Comparison of ENCODE assay signal across 12 cellular contexts in genomic region chr11:67631427-67631826, GRCh38. TPM values are rescaled to one million over a fixed set of nuclear protein-coding genes. Genes with fewer than 3 reads are reported as not detected.
DNase-seq lines count a peak whose midpoint lies in the region; ATAC-seq and TF ChIP-seq lines count a peak whose summit lies in the region.
"Had no signal": no experiment of that assay in that cellular context is flagged by ENCODE, and none has a peak within 500 bp of the region (broad histone marks: within the 10 kb centered on the region; RNA-seq: fewer than 3 reads in every experiment).

No MANE protein-coding gene starts in this region.

- intact Hi-C loops in tibial artery (cut with DNase I; ENCODE audit: low total_unique reads), result no loop called here

- peak overlapping the region; percentile 97 for H3K56ac ChIP-seq in mesendoderm (ENCODE audit: low read length)

- H3K23ac ChIP-seq in mesendoderm (ENCODE audit: low read length), result no peak overlapping the region

- no peak for DNase-seq in activated T-cell treated with anti-CD3 and anti-CD28 coated beads, Interleukin-2, amount 50 U/mL, for 4 hours
- DNase-seq in activated T-cell treated with anti-CD3 and anti-CD28 coated beads, Interleukin-2, amount 50 U/mL, for 72 hours, result no peak
- DNase-seq in mesendoderm, result no peak
- no peak for DNase-seq in tibial artery
- DNase-seq in anterior cingulate cortex (lab: John Stamatoyannopoulos, UW), result no peak
- DNase-seq in middle frontal gyrus (ENCODE audit: extremely low spot score, low spot score), result no peak
- DNase-seq in COLO829 (ENCODE audit: low spot score), result no peak
- DNase-seq: SHP77 treated with DMSO at 0.1 percent for 48 hours had no signal

- no peak overlapping the region for H3K4ac ChIP-seq in mesendoderm (ENCODE audit: low read depth, low read length)

- H3K18ac ChIP-seq in mesendoderm (ENCODE audit: low read length), result no peak overlapping the region

- H3K36me3 ChIP-seq in mesendoderm (ENCODE audit: control insufficient read depth, insufficient read depth, low read length), result no peaks in the 10 kb centered on the region
- H3K36me3 ChIP-seq in tibial artery, result no peaks in the 10 kb centered on the region

- no peak overlapping the region for H3K4me3 ChIP-seq in mesendoderm (ENCODE audit: low read length)
- no peak overlapping the region for H3K4me3 ChIP-seq in tibial artery

- H3K79me1 ChIP-seq in mesendoderm (ENCODE audit: low read length), result no peaks in the 10 kb centered on the region

- peak overlapping the region; percentile 92 for H3K9ac ChIP-seq in mesendoderm (ENCODE audit: low read length)

- WGBS in mesendoderm (ENCODE audit: extremely low coverage, insufficient coverage, low lambda C conversion rate), result no CpG with 5 or more reads among the region's 7 CpGs

- H3K27ac ChIP-seq in mesendoderm (ENCODE audit: low read depth, low read length) (no peak overlapping the region), tibial artery (peak overlapping the region; percentile 92 to 93)

- TF ChIP-seq CTCF in tibial artery (IDR thresholded peaks at IDR 0.05), result no peak

- no peak overlapping the region for H4K8ac ChIP-seq in mesendoderm (ENCODE audit: low read depth, low read length)

- no peaks in the 10 kb centered on the region for H3K79me2 ChIP-seq in mesendoderm (ENCODE audit: control insufficient read depth, insufficient read depth, low read length)

- no peaks in the 10 kb centered on the region for H3K27me3 ChIP-seq in mesendoderm (ENCODE audit: insufficient read depth, low read length, poor library complexity)
- H3K27me3 ChIP-seq in tibial artery, result peaks cover 0 to 12% of the 10 kb centered on the region in 2 donors

- peaks cover 6% of the 10 kb centered on the region for H3K4me1 Mint-ChIP-seq in activated T-cell treated with anti-CD3 and anti-CD28 coated beads, Interleukin-2, amount 50 U/mL, for 4 hours (ENCODE audit: low read depth)
- H3K4me1 Mint-ChIP-seq in activated T-cell treated with anti-CD3 and anti-CD28 coated beads, Interleukin-2, amount 50 U/mL, for 72 hours (ENCODE audit: low read depth), result peaks cover 12% of the 10 kb centered on the region
- H3K4me1 Mint-ChIP-seq in activated T-helper 17 cell treated with anti-CD3 and anti-CD28 coated beads, Interleukin-2, amount 50 U/mL, for 72 hours, result no peaks in the 10 kb centered on the region

- H3K4me1 ChIP-seq in mesendoderm (ENCODE audit: control insufficient read depth, low read depth, low read length) (peaks cover 5% of the 10 kb centered on the region), tibial artery (peaks cover 6 to 29% (median 15%) of the 10 kb centered on the region in 4 donors)

- no peak overlapping the region for H2BK120ac ChIP-seq in mesendoderm (ENCODE audit: low read depth, low read length)

- no peaks in the 10 kb centered on the region for H3K9me3 Mint-ChIP-seq in activated T-cell treated with anti-CD3 and anti-CD28 coated beads, Interleukin-2, amount 50 U/mL, for 4 hours
- no peaks in the 10 kb centered on the region for H3K9me3 Mint-ChIP-seq in activated T-cell treated with anti-CD3 and anti-CD28 coated beads, Interleukin-2, amount 50 U/mL, for 72 hours
- H3K9me3 Mint-ChIP-seq in activated T-helper 17 cell treated with anti-CD3 and anti-CD28 coated beads, Interleukin-2, amount 50 U/mL, for 72 hours, result no peaks in the 10 kb centered on the region

- no peak overlapping the region for H2BK15ac ChIP-seq in mesendoderm (replicated peaks; ENCODE audit: low read depth)

- no peak for ATAC-seq in activated T-cell treated with anti-CD3 and anti-CD28 coated beads, Interleukin-2, amount 50 U/mL, for 4 hours
- no peak for ATAC-seq in activated T-cell treated with anti-CD3 and anti-CD28 coated beads, Interleukin-2, amount 50 U/mL, for 72 hours (replicated peaks in 1 of 2)
- ATAC-seq in activated T-helper 17 cell treated with anti-CD3 and anti-CD28 coated beads, Interleukin-2, amount 50 U/mL, for 72 hours (replicated peaks), result no peak

- no peaks in the 10 kb centered on the region for H3K27me3 Mint-ChIP-seq in activated T-cell treated with anti-CD3 and anti-CD28 coated beads, Interleukin-2, amount 50 U/mL, for 4 hours (ENCODE audit: low read depth)
- H3K27me3 Mint-ChIP-seq in activated T-cell treated with anti-CD3 and anti-CD28 coated beads, Interleukin-2, amount 50 U/mL, for 72 hours (ENCODE audit: low read depth), result no peaks in the 10 kb centered on the region
- H3K27me3 Mint-ChIP-seq in activated T-helper 17 cell treated with anti-CD3 and anti-CD28 coated beads, Interleukin-2, amount 50 U/mL, for 72 hours, result no peaks in the 10 kb centered on the region

- H4K5ac ChIP-seq in mesendoderm (ENCODE audit: low read length), result no peak overlapping the region

- no peak overlapping the region for H2AK5ac ChIP-seq in mesendoderm (ENCODE audit: low read length)

- H3K36me3 Mint-ChIP-seq in activated T-cell treated with anti-CD3 and anti-CD28 coated beads, Interleukin-2, amount 50 U/mL, for 4 hours (ENCODE audit: insufficient read depth), result no peaks in the 10 kb centered on the region
- H3K36me3 Mint-ChIP-seq in activated T-cell treated with anti-CD3 and anti-CD28 coated beads, Interleukin-2, amount 50 U/mL, for 72 hours (ENCODE audit: insufficient read depth in 2 of 2), result no peaks in the 10 kb centered on the region
- no peaks in the 10 kb centered on the region for H3K36me3 Mint-ChIP-seq in activated T-helper 17 cell treated with anti-CD3 and anti-CD28 coated beads, Interleukin-2, amount 50 U/mL, for 72 hours (ENCODE audit: low read depth)

- peak overlapping the region; percentile 93 for H3K4me2 ChIP-seq in mesendoderm (ENCODE audit: low read length)

- H2BK5ac ChIP-seq in mesendoderm (ENCODE audit: low read length), result no peak overlapping the region

- H3K9me3 ChIP-seq in tibial artery, result no peaks in the 10 kb centered on the region

- H3K27ac Mint-ChIP-seq in activated T-cell treated with anti-CD3 and anti-CD28 coated beads, Interleukin-2, amount 50 U/mL, for 72 hours, result no peak overlapping the region
- no peak overlapping the region for H3K27ac Mint-ChIP-seq in activated T-helper 17 cell treated with anti-CD3 and anti-CD28 coated beads, Interleukin-2, amount 50 U/mL, for 72 hours

- H3K4me3 Mint-ChIP-seq in activated T-cell treated with anti-CD3 and anti-CD28 coated beads, Interleukin-2, amount 50 U/mL, for 4 hours, result peak overlapping the region; percentile 86
- H3K4me3 Mint-ChIP-seq in activated T-cell treated with anti-CD3 and anti-CD28 coated beads, Interleukin-2, amount 50 U/mL, for 72 hours, result peak overlapping the region in 1 of 2 donors; percentile 88
- H3K4me3 Mint-ChIP-seq in activated T-helper 17 cell treated with anti-CD3 and anti-CD28 coated beads, Interleukin-2, amount 50 U/mL, for 72 hours, result peak overlapping the region; percentile 84

RNA-seq across cellular contexts. Expression of gene NUDT8, which starts 1.7 kb away (rescaled TPM):
- total RNA-seq in activated T-cell treated with anti-CD3 and anti-CD28 coated beads, Interleukin-2, amount 50 U/mL, for 4 hours, result 10 to 100 TPM; 10.2 to 14.4 (median 12.6) TPM
- 10 to 100 TPM; 19.6 to 24.6 TPM for total RNA-seq in activated T-cell treated with anti-CD3 and anti-CD28 coated beads, Interleukin-2, amount 50 U/mL, for 72 hours
- total RNA-seq in activated T-helper 17 cell treated with anti-CD3 and anti-CD28 coated beads, Interleukin-2, amount 50 U/mL, for 72 hours, result 10 to 100 TPM; 12.0 to 23.1 TPM
- polyA plus RNA-seq in mesendoderm (2013, experiment 1 of 2), result 4.2 TPM
- 3.9 TPM for polyA plus RNA-seq in mesendoderm (2013, experiment 2 of 2)

RNA-seq across cellular contexts. Expression of gene TBX10, which starts 8.1 kb away (rescaled TPM):
- total RNA-seq in activated T-cell treated with anti-CD3 and anti-CD28 coated beads, Interleukin-2, amount 50 U/mL, for 4 hours, result not detected
- not detected for total RNA-seq in activated T-cell treated with anti-CD3 and anti-CD28 coated beads, Interleukin-2, amount 50 U/mL, for 72 hours
- not detected for total RNA-seq in activated T-helper 17 cell treated with anti-CD3 and anti-CD28 coated beads, Interleukin-2, amount 50 U/mL, for 72 hours
- 0.04 TPM for polyA plus RNA-seq in mesendoderm (2013, experiment 1 of 2)
- 0.03 TPM for polyA plus RNA-seq in mesendoderm (2013, experiment 2 of 2)
- total RNA-seq: activated CD8-positive, alpha-beta memory T cell treated with anti-CD3 and anti-CD28 coated beads for 36 hours; fibroblast of villous mesenchyme; ureter had no signal

RNA-seq across cellular contexts. Expression of gene ACY3, which starts 19.1 kb away (rescaled TPM):
- total RNA-seq in activated T-cell treated with anti-CD3 and anti-CD28 coated beads, Interleukin-2, amount 50 U/mL, for 4 hours, result under 1 TPM in 1 of 3 donors, not detected in 2; 0.37 TPM
- under 1 TPM; 0.30 to 0.31 TPM for total RNA-seq in activated T-cell treated with anti-CD3 and anti-CD28 coated beads, Interleukin-2, amount 50 U/mL, for 72 hours
- total RNA-seq in activated T-helper 17 cell treated with anti-CD3 and anti-CD28 coated beads, Interleukin-2, amount 50 U/mL, for 72 hours, result under 1 TPM in 1 of 2 donors, not detected in 1; 0.80 TPM
- 0.08 TPM for polyA plus RNA-seq in mesendoderm (2013, experiment 1 of 2)
- 0.13 TPM for polyA plus RNA-seq in mesendoderm (2013, experiment 2 of 2)
- total RNA-seq: fibroblast of villous mesenchyme had no signal

RNA-seq across cellular contexts. Expression of gene NDUFV1, which starts 24.7 kb away (rescaled TPM):
- total RNA-seq in activated T-cell treated with anti-CD3 and anti-CD28 coated beads, Interleukin-2, amount 50 U/mL, for 4 hours, result 100 to 1,000 TPM; 338 to 353 (median 350) TPM
- total RNA-seq in activated T-cell treated with anti-CD3 and anti-CD28 coated beads, Interleukin-2, amount 50 U/mL, for 72 hours, result 100 to 1,000 TPM; 220 to 244 TPM
- total RNA-seq in activated T-helper 17 cell treated with anti-CD3 and anti-CD28 coated beads, Interleukin-2, amount 50 U/mL, for 72 hours, result 100 to 1,000 TPM; 160 to 238 TPM
- polyA plus RNA-seq in mesendoderm (2013, experiment 1 of 2), result 58.8 TPM
- polyA plus RNA-seq in mesendoderm (2013, experiment 2 of 2), result 56.6 TPM

RNA-seq across cellular contexts. Expression of gene ALDH3B2, which starts 43.0 kb away (rescaled TPM):
- not detected for total RNA-seq in activated T-cell treated with anti-CD3 and anti-CD28 coated beads, Interleukin-2, amount 50 U/mL, for 4 hours
- not detected for total RNA-seq in activated T-cell treated with anti-CD3 and anti-CD28 coated beads, Interleukin-2, amount 50 U/mL, for 72 hours
- total RNA-seq in activated T-helper 17 cell treated with anti-CD3 and anti-CD28 coated beads, Interleukin-2, amount 50 U/mL, for 72 hours, result not detected
- 0.11 TPM for polyA plus RNA-seq in mesendoderm (2013, experiment 1 of 2)
- 0.15 TPM for polyA plus RNA-seq in mesendoderm (2013, experiment 2 of 2)
- total RNA-seq: activated CD8-positive, alpha-beta memory T cell treated with anti-CD3 and anti-CD28 coated beads for 36 hours; fibroblast of villous mesenchyme had no signal
